28 cellular contexts compared by ENCODE assay signal in genomic region chr21:44477131-44477530, GRCh38. TPM values are rescaled to one million over a fixed set of nuclear protein-coding genes. Genes with fewer than 3 reads are reported as not detected.
"Had no signal": no experiment of that assay in that cellular context is flagged by ENCODE, and none has a peak within 500 bp of the region (broad histone marks: within the 10 kb centered on the region; RNA-seq: fewer than 3 reads in every experiment).

No MANE protein-coding gene starts in this region.

- H3K4me3 ChIP-seq: esophagus squamous epithelium, left lung, lung, mucosa of descending colon, sigmoid colon, thyroid gland, upper lobe of left lung, vagina had no signal

- H3K36me3 ChIP-seq: esophagus squamous epithelium, left lung, sigmoid colon, thyroid gland, upper lobe of left lung, vagina had no signal

- DNase-seq: activated CD4-positive, alpha-beta T cell treated with anti-CD3 and anti-CD28 coated beads for 48 hours; activated CD4-positive, alpha-beta T cell treated with anti-CD3 and anti-CD28 coated beads, Interleukin-2, amount 50 U/mL, for 48 hours; activated CD8-positive, alpha-beta memory T cell treated with anti-CD3 and anti-CD28 coated beads for 24 hours; activated effector memory CD4-positive, alpha-beta T cell treated with Interleukin-2 at 50 U/mL for 16 hours; activated naive CD4-positive, alpha-beta T cell treated with Interleukin-2 at 50 U/mL for 16 hours; anterior cingulate cortex; effector CD8-positive, alpha-beta T cell; esophagus squamous epithelium; foreskin melanocyte; left lung; mesendoderm; mucosa of descending colon; retina; small intestine; stimulated activated CD4-positive, alpha-beta T cell treated with anti-CD3 and anti-CD28 coated beads, Interleukin-1b, Interleukin-23, amount 100 ng/mL, for 48 hours; stimulated activated CD4-positive, alpha-beta T cell treated with anti-CD3 and anti-CD28 coated beads, Interleukin-4, amount 100 ng/mL, for 4 hours; stimulated activated CD8-positive, alpha-beta memory T cell treated with anti-CD3 and anti-CD28 coated beads, Interleukin-4, amount 100 ng/mL, for 48 hours; stimulated activated naive CD8-positive, alpha-beta T cell treated with anti-CD3 and anti-CD28 coated beads, Interleukin-15, amount 100 ng/mL, for 72 hours; substantia nigra; thyroid gland; upper lobe of left lung had no signal

- H3K4me1 ChIP-seq: esophagus squamous epithelium, left lung, upper lobe of left lung, vagina had no signal

- H3K9me3 ChIP-seq: esophagus squamous epithelium, left lung, mucosa of descending colon, sigmoid colon, thyroid gland, upper lobe of left lung, vagina had no signal

- ATAC-seq: mucosa of descending colon; natural killer cell treated with Interleukin-12 subunit alpha and Interleukin-12 subunit beta and Interleukin-15 and Interleukin-18, amount 100 ng/mL, for 72 hours; stimulated activated memory B cell treated with anti-CD40 and anti-IgM and Interleukin-4, amounts not matched to agents 10 μg/mL and 1 μg/mL and 100 μg/mL, for 72 hours; stimulated activated naive CD8-positive, alpha-beta T cell treated with anti-CD3 and anti-CD28 coated beads, Interleukin-15, amount 100 ng/mL, for 72 hours had no signal

- H3K27ac ChIP-seq: epithelial cell of prostate, esophagus squamous epithelium, left lung, thyroid gland, upper lobe of left lung, vagina had no signal

- H3K27me3 ChIP-seq: left lung, sigmoid colon, thyroid gland, upper lobe of left lung, vagina had no signal

RNA-seq across cellular contexts. Expression of gene LRRC3, which starts 21.8 kb away (rescaled TPM):
- total RNA-seq: myocyte had no signal
